In genomic region chr7:102473271-102473991, GRCh38 we compare ENCODE assay signal across 16 cellular contexts. TPM values are rescaled to one million over a fixed set of nuclear protein-coding genes. Genes with fewer than 3 reads are reported as not detected.
DNase-seq lines count a peak whose midpoint lies in the region; ATAC-seq and TF ChIP-seq lines count a peak whose summit lies in the region.
"Had no signal": no experiment of that assay in that cellular context is flagged by ENCODE, and none has a peak within 500 bp of the region (broad histone marks: within the 10 kb centered on the region; RNA-seq: fewer than 3 reads in every experiment).

No MANE protein-coding gene starts in this region.

- no peaks in the 10 kb centered on the region for H3K27me3 ChIP-seq in right atrium auricular region
- no peaks in the 10 kb centered on the region for H3K27me3 ChIP-seq in left lung
- H3K27me3 ChIP-seq: cardiac muscle cell, SJSA1, upper lobe of right lung had no signal

- H3K27ac Mint-ChIP-seq in activated naive CD8-positive, alpha-beta T cell treated with anti-CD3 and anti-CD28 coated beads, Interleukin-2, amount 50 U/mL, for 24 hours, result no peak overlapping the region
- H3K27ac Mint-ChIP-seq: activated naive CD4-positive, alpha-beta T cell treated with anti-CD3 and anti-CD28 coated beads, Interleukin-2, amount 50 U/mL, for 72 hours; progenitor cell of endocrine pancreas had no signal

- H3K9me3 ChIP-seq in right atrium auricular region (no peaks in the 10 kb centered on the region), left lung (no peaks in the 10 kb centered on the region)
- H3K9me3 ChIP-seq: SJSA1, upper lobe of right lung had no signal

- TF ChIP-seq CTCF in right atrium auricular region (IDR thresholded peaks at IDR 0.05), result no peak
- no peak for TF ChIP-seq CTCF in left lung (IDR thresholded peaks at IDR 0.05)

- no peak for ATAC-seq in Right ventricle myocardium superior (ENCODE audit: poor library complexity)
- ATAC-seq in activated naive CD8-positive, alpha-beta T cell treated with anti-CD3 and anti-CD28 coated beads, Interleukin-2, amount 50 U/mL, for 24 hours, result peak; percentile 6
- no peak for ATAC-seq in left lung
- ATAC-seq in HG02759 (IDR thresholded peaks at IDR 0.05; ENCODE audit: unreplicated experiment), result no peak
- ATAC-seq in HG03571 (IDR thresholded peaks at IDR 0.05; ENCODE audit: unreplicated experiment), result no peak
- ATAC-seq: activated naive CD4-positive, alpha-beta T cell treated with anti-CD3 and anti-CD28 coated beads, Interleukin-2, amount 50 U/mL, for 72 hours; upper lobe of right lung had no signal

- H3K27ac ChIP-seq in right atrium auricular region (no peak overlapping the region), left lung (no peak overlapping the region), substantia nigra (ENCODE audit: low read depth, low read length, poor library complexity, severe bottlenecking) (no peak overlapping the region)
- H3K27ac ChIP-seq: cardiac muscle cell, SJSA1, upper lobe of right lung had no signal

- no peaks in the 10 kb centered on the region for H3K4me1 Mint-ChIP-seq in activated naive CD8-positive, alpha-beta T cell treated with anti-CD3 and anti-CD28 coated beads, Interleukin-2, amount 50 U/mL, for 24 hours

- H3K4me3 ChIP-seq in right atrium auricular region (no peak overlapping the region), left lung (no peak overlapping the region)
- H3K4me3 ChIP-seq: cardiac muscle cell, SJSA1, upper lobe of right lung had no signal

- DNase-seq in Right ventricle myocardium superior (peak; percentile 16), right atrium auricular region (ENCODE audit: low spot score) (no peak), left lung (peak; percentile 19 to 61), substantia nigra (lab: John Stamatoyannopoulos, UW) (peak in 28 of 49 donors; percentile 6 to 62 (median 34)), inferior parietal cortex (ENCODE audit: extremely low spot score) (no peak)
- no peak for DNase-seq in activated naive CD8-positive, alpha-beta T cell treated with anti-CD3 and anti-CD28 coated beads, Interleukin-2, amount 50 U/mL, for 24 hours
- DNase-seq: GF-D8, NCI-H1417, NCI-H2227 treated with DMSO at 0.1 percent for 48 hours, upper lobe of right lung had no signal

- H3K4me3 Mint-ChIP-seq in activated naive CD8-positive, alpha-beta T cell treated with anti-CD3 and anti-CD28 coated beads, Interleukin-2, amount 50 U/mL, for 24 hours, result no peak overlapping the region

- H3K27me3 Mint-ChIP-seq in activated naive CD8-positive, alpha-beta T cell treated with anti-CD3 and anti-CD28 coated beads, Interleukin-2, amount 50 U/mL, for 24 hours, result no peaks in the 10 kb centered on the region
- H3K27me3 Mint-ChIP-seq: progenitor cell of endocrine pancreas had no signal

- peaks cover 18% of the 10 kb centered on the region for H3K36me3 ChIP-seq in right atrium auricular region
- H3K36me3 ChIP-seq in left lung, result peaks cover 0 to 58% of the 10 kb centered on the region in 2 donors

- intact Hi-C loops in Right ventricle myocardium superior (cut with DNase I), result no loop called here
- intact Hi-C loops in left lung (cut with DNase I), result no loop called here

- H3K4me1 ChIP-seq in right atrium auricular region (no peaks in the 10 kb centered on the region), left lung (no peaks in the 10 kb centered on the region)
- H3K4me1 ChIP-seq: SJSA1 had no signal

- H3K9me3 Mint-ChIP-seq in activated naive CD8-positive, alpha-beta T cell treated with anti-CD3 and anti-CD28 coated beads, Interleukin-2, amount 50 U/mL, for 24 hours, result no peaks in the 10 kb centered on the region
- H3K9me3 Mint-ChIP-seq: activated naive CD4-positive, alpha-beta T cell treated with anti-CD3 and anti-CD28 coated beads, Interleukin-2, amount 50 U/mL, for 72 hours had no signal

- H3K36me3 Mint-ChIP-seq in activated naive CD8-positive, alpha-beta T cell treated with anti-CD3 and anti-CD28 coated beads, Interleukin-2, amount 50 U/mL, for 24 hours (ENCODE audit: low read depth), result no peaks in the 10 kb centered on the region
- H3K36me3 Mint-ChIP-seq: activated naive CD4-positive, alpha-beta T cell treated with anti-CD3 and anti-CD28 coated beads, Interleukin-2, amount 50 U/mL, for 72 hours had no signal

RNA-seq across cellular contexts. Expression of gene POLR2J, which starts 5.3 kb away (rescaled TPM):
- 51.3 TPM for total RNA-seq in Right ventricle myocardium superior
- 10 to 100 TPM; 19.2 to 34.8 TPM for total RNA-seq in right atrium auricular region
- total RNA-seq in left lung, result 10 to 100 TPM; 30.5 to 39.0 TPM

RNA-seq across cellular contexts. Expression of gene LRWD1, which starts 8.6 kb away (rescaled TPM):
- total RNA-seq in Right ventricle myocardium superior, result 9.7 TPM
- total RNA-seq in right atrium auricular region, result 10 to 100 TPM in 1 of 2 donors, 1 to 10 TPM in 1; 9.8 to 13.7 TPM
- total RNA-seq in left lung, result 10 to 100 TPM; 12.9 to 16.6 TPM

RNA-seq across cellular contexts. Expression of gene ALKBH4, which starts 8.8 kb away (rescaled TPM):
- total RNA-seq in Right ventricle myocardium superior (5.3 TPM), right atrium auricular region (10 to 100 TPM; 10.8 to 16.8 TPM), left lung (1 to 10 TPM; 8.6 to 9.5 TPM)

RNA-seq across cellular contexts. Expression of gene ORAI2, which starts 40.1 kb away (rescaled TPM):
- 4.3 TPM for total RNA-seq in Right ventricle myocardium superior
- 10 to 100 TPM in 1 of 2 donors, 1 to 10 TPM in 1; 5.9 to 13.3 TPM for total RNA-seq in right atrium auricular region
- total RNA-seq in left lung, result 10 to 100 TPM; 22.3 to 38.2 TPM

RNA-seq across cellular contexts. Expression of gene RASA4B, which starts 44.1 kb away (rescaled TPM):
- 9.3 TPM for total RNA-seq in Right ventricle myocardium superior
- 1 to 10 TPM; 4.3 to 7.5 TPM for total RNA-seq in right atrium auricular region
- 10 to 100 TPM; 18.1 to 18.5 TPM for total RNA-seq in left lung

Comparison
In these comparisons a context has a peak if more than half of its experiments do, and no peak if none do; other contexts are left out.
1. DNase-seq: peak in Right ventricle myocardium superior (single experiment), left lung (2 of 2) and substantia nigra (28 of 49); none in right atrium auricular region (single experiment), activated naive CD8-positive, alpha-beta T cell treated with anti-CD3 and anti-CD28 coated beads, Interleukin-2, amount 50 U/mL, for 24 hours (single experiment) and inferior parietal cortex (single experiment).